Comparison of ENCODE assay signal across 22 cellular contexts in the genomic region with DNA sequence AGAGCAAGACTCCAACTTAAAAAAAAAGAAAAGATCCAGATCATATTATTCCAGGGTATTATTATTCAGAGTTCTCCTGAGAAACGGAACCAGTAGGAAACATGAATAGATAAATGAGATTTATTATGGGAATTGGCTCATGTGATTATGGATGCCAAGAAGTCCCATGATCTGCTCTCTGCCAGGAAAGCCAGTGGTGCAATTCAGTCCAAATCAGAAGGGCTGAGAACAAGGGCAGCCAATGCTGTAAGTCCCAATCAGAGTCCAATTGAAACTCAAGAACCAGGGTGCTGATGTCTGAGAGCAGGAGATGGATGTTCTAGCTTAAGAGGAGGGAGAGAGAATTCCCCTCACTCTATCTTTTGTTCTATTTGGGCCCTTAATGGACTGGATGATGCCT. TPM values are rescaled to one million over a fixed set of nuclear protein-coding genes. Genes with fewer than 3 reads are reported as not detected.
DNase-seq lines count a peak whose midpoint lies in the region; ATAC-seq and TF ChIP-seq lines count a peak whose summit lies in the region.
"Had no signal": no experiment of that assay in that cellular context is flagged by ENCODE, and none has a peak within 500 bp of the region (broad histone marks: within the 10 kb centered on the region; RNA-seq: fewer than 3 reads in every experiment).

No MANE protein-coding gene starts in this region.

- no peaks in the 10 kb centered on the region for H3K27me3 ChIP-seq in adipocyte (replicated peaks; ENCODE audit: control insufficient read depth, insufficient read depth, low read length)
- no peaks in the 10 kb centered on the region for H3K27me3 ChIP-seq in esophagus muscularis mucosa
- H3K27me3 ChIP-seq: BLaER1 had no signal

- no peak for ATAC-seq in GM21360 (IDR thresholded peaks at IDR 0.05; ENCODE audit: unreplicated experiment)
- ATAC-seq: Panc1 had no signal

- H3K9ac ChIP-seq in adipocyte (ENCODE audit: low read length): peak overlapping the region; percentile 39
- H3K9ac ChIP-seq: BLaER1 had no signal

- intact Hi-C loops in esophagus muscularis mucosa (cut with DNase I) (no loop called here), head of caudate nucleus (cut with DNase I) (no loop called here)

- no peaks in the 10 kb centered on the region for H3K36me3 ChIP-seq in adipocyte (ENCODE audit: control insufficient read depth, insufficient read depth, low read length, severe bottlenecking)
- no peaks in the 10 kb centered on the region for H3K36me3 ChIP-seq in esophagus muscularis mucosa
- H3K36me3 ChIP-seq: BLaER1 had no signal

- TF ChIP-seq EP300 in esophagus muscularis mucosa (IDR thresholded peaks at IDR 0.05): no peak

- H3K9me3 ChIP-seq in adipocyte (ENCODE audit: control insufficient read depth, low read length): no peaks in the 10 kb centered on the region
- no peaks in the 10 kb centered on the region for H3K9me3 ChIP-seq in esophagus muscularis mucosa
- H3K9me3 ChIP-seq: BLaER1 had no signal

- peaks cover 22% of the 10 kb centered on the region for H3K4me1 ChIP-seq in adipocyte (ENCODE audit: control insufficient read depth, insufficient read depth, low read length)
- H3K4me1 ChIP-seq in esophagus muscularis mucosa: no peaks in the 10 kb centered on the region

- no peak for TF ChIP-seq POLR2A in esophagus muscularis mucosa (IDR thresholded peaks at IDR 0.05; ENCODE audit: low read depth)

- no peak overlapping the region for H3K27ac ChIP-seq in esophagus muscularis mucosa (replicated peaks in 1 of 4)
- H3K27ac ChIP-seq: BLaER1 had no signal

- 79% methylated on average over 1 of the region's 1 CpG for WGBS in esophagus muscularis mucosa

- TF ChIP-seq CTCF in esophagus muscularis mucosa (IDR thresholded peaks at IDR 0.05) (no peak), fibroblast of villous mesenchyme (IDR thresholded peaks at IDR 0.05; ENCODE audit: insufficient read depth, low read depth, low read length) (no peak)

- H3K4me3 ChIP-seq in adipocyte (ENCODE audit: low read length) (no peak overlapping the region), esophagus muscularis mucosa (no peak overlapping the region), fibroblast of villous mesenchyme (ENCODE audit: low read depth, low read length) (no peak overlapping the region)
- H3K4me3 ChIP-seq: BLaER1 had no signal

- DNase-seq in adipocyte (ENCODE audit: low read depth) (no peak), esophagus muscularis mucosa (ENCODE audit: extremely low spot score) (peak; percentile 88), fibroblast of villous mesenchyme (ENCODE audit: low read depth) (peak; percentile 16), stromal cell of bone marrow (ENCODE audit: low read depth) (peak; percentile 30), H4 (ENCODE audit: low spot score) (no peak), head of caudate nucleus (no peak)
- DNase-seq: CD4-positive, alpha-beta T cell; COR-L47; DMS79; Karpas-422; MV-4-11; NCI-H1105 treated with DMSO at 0.1 percent for 48 hours; NCI-H2029 treated with DMSO at 0.1 percent for 48 hours; NCI-H2171; NCI-H345; NCI-H524; NCI-H774; NK-92 treated with Interleukin-12 subunit alpha and Interleukin-12 subunit beta, amount 100 ng/mL, for 24 hours had no signal

RNA-seq across cellular contexts. Expression of gene SCYGR2, which starts 7.8 kb away (rescaled TPM):
- total RNA-seq in esophagus muscularis mucosa (not detected), fibroblast of villous mesenchyme (not detected in 2 replicates)
- not detected in 2 replicates for total RNA-seq in H4 (2014; rRNA removed; shearing (Covaris generic))
- total RNA-seq: CD4-positive, alpha-beta T cell; M059J had no signal

RNA-seq across cellular contexts. Expression of gene SCYGR3, which starts 8.2 kb away (rescaled TPM):
- total RNA-seq in esophagus muscularis mucosa (not detected), fibroblast of villous mesenchyme (not detected in 2 replicates)
- total RNA-seq in H4 (2014; rRNA removed; shearing (Covaris generic)): not detected in 2 replicates
- total RNA-seq: CD4-positive, alpha-beta T cell; M059J had no signal

RNA-seq across cellular contexts. Expression of gene SCYGR4, which starts 10.8 kb away (rescaled TPM):
- total RNA-seq in esophagus muscularis mucosa (not detected), fibroblast of villous mesenchyme (not detected in 2 replicates)
- not detected in 2 replicates for total RNA-seq in H4 (2014; rRNA removed; shearing (Covaris generic))
- total RNA-seq: CD4-positive, alpha-beta T cell; M059J had no signal

Comparison
In these comparisons a context has a peak if more than half of its experiments do, and no peak if none do; other contexts are left out.
1. DNase-seq: peak in esophagus muscularis mucosa (single experiment), fibroblast of villous mesenchyme (single experiment) and stromal cell of bone marrow (single experiment); none in adipocyte (single experiment), H4 (single experiment) and head of caudate nucleus (0 of 42).